Comparison of ENCODE assay signal across 8 cellular contexts in the genomic region with DNA sequence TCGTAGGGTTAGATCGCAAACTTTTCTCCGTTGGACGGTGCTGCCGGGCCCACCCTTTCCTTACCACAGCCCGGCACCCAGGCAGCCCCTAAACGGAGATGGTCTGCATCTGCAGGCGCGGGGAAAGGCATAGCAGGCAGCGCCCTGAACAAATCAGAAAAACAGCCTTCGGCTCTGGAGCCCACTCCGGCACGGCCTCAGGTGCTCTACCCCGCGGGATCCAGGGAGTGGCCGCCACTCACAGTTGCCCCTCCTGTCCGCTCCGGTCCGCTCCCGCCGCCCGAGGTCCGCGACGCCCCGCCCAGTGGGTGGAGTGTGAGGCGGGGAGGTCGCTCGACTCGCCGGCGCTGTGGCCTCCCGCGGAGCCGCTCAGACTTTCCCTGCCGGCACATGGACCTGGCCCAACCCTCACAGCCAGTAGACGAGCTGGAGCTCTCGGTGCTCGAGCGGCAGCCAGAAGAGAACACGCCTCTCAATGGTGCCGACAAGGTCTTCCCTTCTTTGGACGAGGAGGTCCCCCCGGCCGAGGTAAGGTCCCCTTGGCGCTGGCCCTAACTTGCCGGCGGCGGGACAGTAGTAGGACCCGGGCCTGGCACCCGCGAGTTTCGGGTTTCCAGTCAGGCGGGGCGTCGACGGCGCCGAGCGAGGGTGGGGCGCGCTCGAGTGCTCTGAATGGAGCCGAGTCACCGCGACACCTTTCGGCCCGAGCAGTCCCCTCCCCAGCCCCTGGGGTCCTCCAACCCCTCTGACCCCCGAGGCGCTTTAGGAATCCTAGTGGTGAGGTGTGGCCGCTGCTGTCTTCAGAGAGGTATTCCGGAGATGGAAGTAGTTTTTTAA. TPM values are rescaled to one million over a fixed set of nuclear protein-coding genes. Genes with fewer than 3 reads are reported as not detected.
DNase-seq lines count a peak whose midpoint lies in the region; ATAC-seq, FAIRE-seq and TF ChIP-seq lines count a peak whose summit lies in the region.

A gene with protein sequence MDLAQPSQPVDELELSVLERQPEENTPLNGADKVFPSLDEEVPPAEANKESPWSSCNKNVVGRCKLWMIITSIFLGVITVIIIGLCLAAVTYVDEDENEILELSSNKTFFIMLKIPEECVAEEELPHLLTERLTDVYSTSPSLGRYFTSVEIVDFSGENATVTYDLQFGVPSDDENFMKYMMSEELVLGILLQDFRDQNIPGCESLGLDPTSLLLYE (plus strand): TSS at position 372 of the 837 bp plus-strand sequence. CDS start 19 bp downstream, at position 391.

- TF ChIP-seq CTCF in Calu3 (IDR thresholded peaks at IDR 0.05; ENCODE audit: unreplicated experiment) = no peak

- H3K4me3 Mint-ChIP-seq in Calu3 (ENCODE audit: low read depth, unreplicated experiment) = peak within 1 kb of the TSS; percentile 93

- H3K27ac Mint-ChIP-seq in Calu3 (ENCODE audit: unreplicated experiment) = peak within 1 kb of the TSS; percentile 91

- H3K36me3 ChIP-seq in SJCRH30 (no peaks in the 10 kb centered on the region), thymus (ENCODE audit: control insufficient read depth, insufficient read depth) (no peaks in the 10 kb centered on the region)

- FAIRE-seq in HTR-8/SVneo (lab: Jason Lieb, UNC) = peak; percentile 94

- no peaks in the 10 kb centered on the region for H3K9me3 ChIP-seq in SJCRH30 (replicated peaks)
- no peaks in the 10 kb centered on the region for H3K9me3 ChIP-seq in thymus (ENCODE audit: control insufficient read depth)

- ATAC-seq in GM21447 (IDR thresholded peaks at IDR 0.05; ENCODE audit: unreplicated experiment) = peak; percentile 70

- peaks cover 29% of the 10 kb centered on the region for H3K4me1 ChIP-seq in SJCRH30
- peaks cover 29% of the 10 kb centered on the region for H3K4me1 ChIP-seq in thymus (ENCODE audit: control insufficient read depth, insufficient read depth, low read length)

- WGBS in thymus = 1% methylated on average over 72 of the region's 72 CpGs

- H3K4me3 ChIP-seq in SJCRH30 (peak within 1 kb of the TSS; percentile 59), thymus (ENCODE audit: low read length) (peak within 1 kb of the TSS; percentile 87)

- intact Hi-C loops in Calu3 (cut with micrococcal nuclease; ENCODE audit: unreplicated experiment) = no loop called here

- H3K36me3 Mint-ChIP-seq in Calu3 (ENCODE audit: insufficient read depth, unreplicated experiment) = peaks cover 34% of the 10 kb centered on the region

- DNase-seq in Calu3 = peak; percentile 93
- DNase-seq in HTR-8/SVneo (ENCODE audit: insufficient read length, low spot score) = peak; percentile 89
- DNase-seq in SJCRH30 = peak; percentile 69 to 71
- peak; percentile 51 for DNase-seq in activated naive CD4-positive, alpha-beta T cell treated with anti-CD3 and anti-CD28 coated beads, Interleukin-2, amount 50 U/mL, for 16 hours
- peak; percentile 24 for DNase-seq in globus pallidus (ENCODE audit: low spot score)
- peak in 33 of 56 donors; percentile 1 to 69 (median 15) for DNase-seq in nucleus accumbens (lab: John Stamatoyannopoulos, UW)

- CTCF ChIA-PET in Calu3 (lab: Charles Lee) = interaction anchor here (1.4 to 1.9 kb wide), 2 partner anchors 11 to 41 kb away, joined by 3 to 5 read pairs; no protein-coding TSS in a partner anchor

- H3K27me3 ChIP-seq in SJCRH30 (no peaks in the 10 kb centered on the region), thymus (ENCODE audit: control insufficient read depth, insufficient read depth) (no peaks in the 10 kb centered on the region)

- H3K27me3 Mint-ChIP-seq in Calu3 (ENCODE audit: unreplicated experiment) = no peaks in the 10 kb centered on the region

- H3K4me1 Mint-ChIP-seq in Calu3 (ENCODE audit: low read depth, unreplicated experiment) = peaks cover 46% of the 10 kb centered on the region

- BruUV-seq in Calu3 (replicated peaks; lab: Mats Ljungman, UMichigan) = no TSS peak

- H3K27ac ChIP-seq in SJCRH30 (peak within 1 kb of the TSS; percentile 54), thymus (ENCODE audit: low read depth) (peak within 1 kb of the TSS; percentile 81)

- no peaks in the 10 kb centered on the region for H3K9me3 Mint-ChIP-seq in Calu3 (ENCODE audit: low read depth, unreplicated experiment)

RNA-seq across cellular contexts. Expression of the gene that starts here (rescaled TPM):
- 28.2 and 29.8 TPM in 2 replicates for total RNA-seq in Calu3 (2022)
- total RNA-seq in SJCRH30 (2014; rRNA removed; shearing (Covaris generic)) = 13.7 and 15.5 TPM in 2 replicates
- 5.8 TPM for polyA plus RNA-seq in thymus

Comparison
In these comparisons a context has a peak if more than half of its experiments do, and no peak if none do; other contexts are left out.
1. Peak in every context shown above with its lines: DNase-seq, ATAC-seq, H3K4me3 ChIP-seq and H3K27ac ChIP-seq.
2. DNase-seq: peak in every context shown above with its lines; median percentile 93 in Calu3; 89 in HTR-8/SVneo; 70 in SJCRH30; 51 in activated naive CD4-positive, alpha-beta T cell treated with anti-CD3 and anti-CD28 coated beads, Interleukin-2, amount 50 U/mL, for 16 hours; 24 in globus pallidus; 15 in nucleus accumbens.